Comparison of ENCODE assay signal across 22 cellular contexts in the genomic region with DNA sequence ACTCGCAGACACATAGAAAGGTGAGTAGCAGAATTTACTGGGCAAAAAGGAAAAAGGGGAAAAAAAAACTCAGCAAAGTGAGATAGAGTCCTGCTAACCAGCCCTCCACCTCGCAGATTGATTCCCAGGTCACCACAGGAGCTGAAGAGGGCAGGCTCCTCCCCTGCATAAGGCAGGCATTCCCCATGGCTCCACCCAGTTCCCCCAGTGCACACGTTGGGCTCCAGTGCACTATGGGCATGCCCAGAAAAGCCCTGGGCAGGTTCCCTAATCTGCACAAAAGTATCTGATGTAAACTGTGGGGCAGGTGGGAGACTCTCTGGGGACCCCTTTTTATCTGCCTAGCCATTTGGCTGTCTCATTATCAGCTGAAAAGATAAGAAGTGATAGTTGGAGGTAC.
DNase-seq lines count a peak whose midpoint lies in the region; ATAC-seq, FAIRE-seq and TF ChIP-seq lines count a peak whose summit lies in the region.
"Had no signal": no experiment of that assay in that cellular context is flagged by ENCODE, and none has a peak within 500 bp of the region (broad histone marks: within the 10 kb centered on the region; RNA-seq: fewer than 3 reads in every experiment).

No MANE protein-coding gene starts in this region.

- H3K27ac ChIP-seq in HepG2 (ENCODE audit: extremely low read length, insufficient read depth, low read length) (no peak overlapping the region), right lobe of liver (no peak overlapping the region), GM12878 (ENCODE audit: control insufficient read depth, insufficient read depth) (no peak overlapping the region), WERI-Rb-1 (no peak overlapping the region), body of pancreas (no peak overlapping the region)
- H3K27ac ChIP-seq: GM23248, SK-N-MC had no signal

- H3K79me2 ChIP-seq in HepG2 (ENCODE audit: insufficient read depth, low read length) (no peaks in the 10 kb centered on the region), GM12878 (ENCODE audit: control insufficient read depth, insufficient read depth, low read length) (no peaks in the 10 kb centered on the region)

- no peaks in the 10 kb centered on the region for H3K27me3 ChIP-seq in HepG2 (ENCODE audit: control insufficient read depth in 1 of 2, insufficient read depth in 2 of 2, low read length in 2 of 2)
- H3K27me3 ChIP-seq in right lobe of liver, result no peaks in the 10 kb centered on the region
- no peaks in the 10 kb centered on the region for H3K27me3 ChIP-seq in GM12878 (replicated peaks in 1 of 2; ENCODE audit: control insufficient read depth in 2 of 2, insufficient read depth in 2 of 2, low read length in 1 of 2)
- no peaks in the 10 kb centered on the region for H3K27me3 ChIP-seq in WERI-Rb-1 (ENCODE audit: insufficient read depth, low read depth, severe bottlenecking)
- no peaks in the 10 kb centered on the region for H3K27me3 ChIP-seq in body of pancreas

- H3K9me3 ChIP-seq in HepG2 (ENCODE audit: low read length) (no peaks in the 10 kb centered on the region), right lobe of liver (no peaks in the 10 kb centered on the region), GM12878 (replicated peaks; ENCODE audit: control insufficient read depth, insufficient read depth, low read length) (no peaks in the 10 kb centered on the region), WERI-Rb-1 (ENCODE audit: severe bottlenecking) (no peaks in the 10 kb centered on the region), body of pancreas (no peaks in the 10 kb centered on the region)
- H3K9me3 ChIP-seq: HAP-1 had no signal

- FAIRE-seq in HepG2 (lab: Jason Lieb, UNC), result no peak
- no peak for FAIRE-seq in GM12878 (lab: Jason Lieb, UNC)
- FAIRE-seq: A204.1 had no signal

- H3K4me1 ChIP-seq in HepG2 (ENCODE audit: insufficient read depth, low read length) (no peaks in the 10 kb centered on the region), right lobe of liver (no peaks in the 10 kb centered on the region), GM12878 (ENCODE audit: control insufficient read depth, insufficient read depth, low read length) (no peaks in the 10 kb centered on the region), body of pancreas (no peaks in the 10 kb centered on the region)
- H3K4me1 ChIP-seq: HAP-1 had no signal

- intact Hi-C loops in HepG2 (cut with micrococcal nuclease; ENCODE audit: unreplicated experiment) (no loop called here), right lobe of liver (cut with DNase I) (no loop called here), GM12878 (cut with micrococcal nuclease; ENCODE audit: unreplicated experiment) (no loop called here), body of pancreas (cut with DNase I) (no loop called here)

- H2AFZ ChIP-seq in HepG2 (ENCODE audit: low read length), result no peak overlapping the region
- no peak overlapping the region for H2AFZ ChIP-seq in GM12878 (ENCODE audit: control insufficient read depth, low read depth, low read length)
- H2AFZ ChIP-seq: GM23248 had no signal

- no peak for TF ChIP-seq RAD21 in HepG2 (CRISPR knock-in tag; IDR thresholded peaks at IDR 0.05)
- no peak for TF ChIP-seq RAD21 in GM12878 (IDR thresholded peaks at IDR 0.05; ENCODE audit: insufficient read depth, low read depth, low read length)

- BruUV-seq in HepG2 (replicated peaks; lab: Mats Ljungman, UMichigan), result no TSS peak
- BruUV-seq in GM12878 (replicated peaks; lab: Mats Ljungman, UMichigan), result no TSS peak

- TF ChIP-seq EP300 in HepG2 (IDR thresholded peaks at IDR 0.05; ENCODE audit: low read depth in 2 of 2, low read length in 2 of 2), result no peak
- TF ChIP-seq EP300 in HepG2 (CRISPR knock-in tag; IDR thresholded peaks at IDR 0.05; ENCODE audit: borderline replicate concordance), result no peak
- TF ChIP-seq EP300 in GM12878 (IDR thresholded peaks at IDR 0.05; ENCODE audit: borderline replicate concordance in 1 of 2, control insufficient read depth in 1 of 2, low read depth in 2 of 2, low read length in 2 of 2), result no peak

- H4K20me1 ChIP-seq in HepG2 (ENCODE audit: insufficient read depth, low read length) (no peaks in the 10 kb centered on the region), GM12878 (ENCODE audit: control insufficient read depth, insufficient read depth) (no peaks in the 10 kb centered on the region)

- POLR2A ChIA-PET in HepG2 (lab: Yijun Ruan, JAX) (no interaction called here), GM12878 (lab: Charles Lee) (no interaction called here)

- SMC1A ChIA-PET in GM12878 (lab: Charles Lee; ENCODE audit: uncharacterized antibody, unreplicated experiment), result interaction anchor here (0.8 to 2.9 kb wide), 2 partner anchors 9 to 14 kb away, joined by 3 to 11 read pairs; no protein-coding TSS in a partner anchor

- TF ChIP-seq CTCF in HepG2 (CRISPR knock-in tag; IDR thresholded peaks at IDR 0.05), result no peak
- no peak for TF ChIP-seq CTCF in right lobe of liver (IDR thresholded peaks at IDR 0.05)
- no peak for TF ChIP-seq CTCF in GM12878 (IDR thresholded peaks at IDR 0.05 in 2 of 3, conservative IDR thresholded peaks at IDR 0.05 in 1 of 3; ENCODE audit: control insufficient read depth in 2 of 3, extremely low read depth in 1 of 3, insufficient read depth in 1 of 3, low read depth in 3 of 3, low read length in 3 of 3)
- TF ChIP-seq CTCF in WERI-Rb-1 (IDR thresholded peaks at IDR 0.05; ENCODE audit: low read depth, low read length), result no peak
- no peak for TF ChIP-seq CTCF in body of pancreas (IDR thresholded peaks at IDR 0.05)

- peak; percentile 54; the same call in 2 of the 3 replicates for ATAC-seq in HepG2
- no peak for ATAC-seq in right lobe of liver
- ATAC-seq in GM12878, result peak; percentile 64
- ATAC-seq in body of pancreas, result no peak
- ATAC-seq: PC-3 had no signal

- no peak overlapping the region for H3K4me2 ChIP-seq in HepG2 (ENCODE audit: low read depth, low read length)
- no peak overlapping the region for H3K4me2 ChIP-seq in GM12878 (ENCODE audit: control insufficient read depth, insufficient read depth)

- WGBS in HepG2 (ENCODE audit: low lambda C conversion rate), result 0% methylated on average over 3 of the region's 3 CpGs
- WGBS in right lobe of liver (ENCODE audit: insufficient coverage, low coverage, low lambda C conversion rate, missing lambda C conversion rate), result 43% methylated on average over 2 of the region's 3 CpGs
- WGBS in GM12878 (ENCODE audit: insufficient coverage, insufficient replicate concordance, low lambda C conversion rate, missing lambda C conversion rate), result 30% methylated on average over 3 of the region's 3 CpGs
- WGBS in body of pancreas, 2 donors, result 46 to 58% methylated on average over 3 of the region's 3 CpGs

- RAD21 ChIA-PET in GM12878 (lab: Charles Lee; ENCODE audit: unreplicated experiment), result no interaction called here

- no peak overlapping the region for H3K9ac ChIP-seq in HepG2 (ENCODE audit: insufficient read depth, low read depth, low read length)
- H3K9ac ChIP-seq in GM12878 (ENCODE audit: control insufficient read depth, insufficient read depth, low read length), result no peak overlapping the region
- H3K9ac ChIP-seq: GM23248 had no signal

- CTCF ChIA-PET in HepG2 (lab: Yijun Ruan, JAX; ENCODE audit: low intra/inter-chr PET ratio, low total read pairs) (no interaction called here), GM12878 (lab: Yijun Ruan, JAX) (no interaction called here)

- TF ChIP-seq POLR2A in HepG2 (IDR thresholded peaks at IDR 0.05; ENCODE audit: insufficient read depth in 1 of 2, low read depth in 2 of 2, low read length in 2 of 2) (no peak), right lobe of liver (IDR thresholded peaks at IDR 0.05) (no peak), GM12878 (IDR thresholded peaks at IDR 0.05; ENCODE audit: low read depth, low read length) (no peak), body of pancreas (IDR thresholded peaks at IDR 0.05) (no peak)

- no peak for DNase-seq in HepG2 (ENCODE audit: low spot score)
- no peak for DNase-seq in right lobe of liver
- peak; percentile 77 for DNase-seq in NCI-H2171 treated with DMSO at 0.1 percent for 48 hours (lab: John Stamatoyannopoulos, UW)
- DNase-seq in GM12878 (ENCODE audit: low read depth, low spot score), result no peak
- DNase-seq in T-helper 9 cell, result no peak
- no peak for DNase-seq in WERI-Rb-1
- DNase-seq in body of pancreas, result no peak
- DNase-seq in 8988T, result no peak
- DNase-seq: EL, GF-D8, GM23248, NCI-H187, NCI-H2107, NCI-H345, NCI-H524, PC-3, RPMI8226, SHP77, SW 1271 had no signal

- in situ Hi-C loops in HepG2 (cut with HindIII; ENCODE audit: extremely low pct_ligation_motif_present, low pct_unique_long_range_greater_than_20kb) (no loop called here), GM12878 (cut with MboI) (no loop called here)

- no peaks in the 10 kb centered on the region for H3K36me3 ChIP-seq in HepG2 (replicated peaks in 1 of 2; ENCODE audit: control insufficient read depth in 1 of 2, insufficient read depth in 2 of 2, low read length in 2 of 2)
- no peaks in the 10 kb centered on the region for H3K36me3 ChIP-seq in right lobe of liver
- no peaks in the 10 kb centered on the region for H3K36me3 ChIP-seq in GM12878 (ENCODE audit: control insufficient read depth in 2 of 2, insufficient read depth in 2 of 2, low read length in 1 of 2)
- no peaks in the 10 kb centered on the region for H3K36me3 ChIP-seq in WERI-Rb-1
- no peaks in the 10 kb centered on the region for H3K36me3 ChIP-seq in body of pancreas (replicated peaks in 1 of 2; ENCODE audit: insufficient read depth in 1 of 2, low read depth in 2 of 2)
- H3K36me3 ChIP-seq: HAP-1 had no signal

- H3K4me3 ChIP-seq in HepG2 (replicated peaks in 1 of 3; ENCODE audit: insufficient read depth in 1 of 3, low read depth in 2 of 3, low read length in 3 of 3), result no peak overlapping the region
- H3K4me3 ChIP-seq in right lobe of liver, result no peak overlapping the region
- no peak overlapping the region for H3K4me3 ChIP-seq in GM12878
- no peak overlapping the region for H3K4me3 ChIP-seq in WERI-Rb-1 (ENCODE audit: low read depth, low read length)
- H3K4me3 ChIP-seq in body of pancreas, result no peak overlapping the region
- H3K4me3 ChIP-seq: GM23248, HAP-1, SK-N-MC had no signal

TF ChIP-seq in HepG2, 621 proteins besides CTCF, POLR2A, EP300 and RAD21 (continues in another document):
- no peak for TF ChIP-seq ZFP36L1 (CRISPR knock-in tag; IDR thresholded peaks at IDR 0.05)
- TF ChIP-seq, protein P1, sequence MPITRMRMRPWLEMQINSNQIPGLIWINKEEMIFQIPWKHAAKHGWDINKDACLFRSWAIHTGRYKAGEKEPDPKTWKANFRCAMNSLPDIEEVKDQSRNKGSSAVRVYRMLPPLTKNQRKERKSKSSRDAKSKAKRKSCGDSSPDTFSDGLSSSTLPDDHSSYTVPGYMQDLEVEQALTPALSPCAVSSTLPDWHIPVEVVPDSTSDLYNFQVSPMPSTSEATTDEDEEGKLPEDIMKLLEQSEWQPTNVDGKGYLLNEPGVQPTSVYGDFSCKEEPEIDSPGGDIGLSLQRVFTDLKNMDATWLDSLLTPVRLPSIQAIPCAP (CRISPR knock-in tag; IDR thresholded peaks at IDR 0.05; ENCODE audit: low read depth), result no peak

Comparison
In these comparisons a context has a peak if more than half of its experiments do, and no peak if none do; other contexts are left out.
1. ATAC-seq: peak in HepG2 (single experiment) and GM12878 (single experiment); none in right lobe of liver (0 of 4) and body of pancreas (single experiment).